23 cellular contexts compared by ENCODE assay signal in the genomic region with DNA sequence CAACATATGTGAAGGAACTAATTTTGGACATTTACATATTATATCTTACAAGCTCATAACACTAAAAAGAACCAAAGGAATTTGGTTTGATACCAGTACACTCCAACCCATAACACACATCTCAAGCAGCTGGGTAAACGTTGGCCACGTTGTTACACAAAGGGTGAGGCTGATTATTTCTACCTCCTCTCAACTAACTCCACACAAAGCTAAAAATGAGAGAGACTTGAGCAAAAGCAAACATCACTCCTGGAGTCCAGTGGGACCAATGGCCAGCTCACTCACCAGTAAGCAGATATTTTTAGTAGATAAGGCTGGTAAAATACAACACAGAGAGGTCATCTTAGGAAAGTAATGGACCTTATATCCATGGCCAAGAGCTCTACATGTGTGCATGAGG.
DNase-seq lines count a peak whose midpoint lies in the region; ATAC-seq and TF ChIP-seq lines count a peak whose summit lies in the region.
"Had no signal": no experiment of that assay in that cellular context is flagged by ENCODE, and none has a peak within 500 bp of the region (broad histone marks: within the 10 kb centered on the region; RNA-seq: fewer than 3 reads in every experiment).

No MANE protein-coding gene starts in this region.

- no peaks in the 10 kb centered on the region for H3K4me1 ChIP-seq in esophagus muscularis mucosa
- H3K4me1 ChIP-seq in upper lobe of left lung: peaks cover 0 to 4% (median 0%) of the 10 kb centered on the region in 4 donors

- TF ChIP-seq CTCF in esophagus muscularis mucosa (IDR thresholded peaks at IDR 0.05) (no peak), upper lobe of left lung (IDR thresholded peaks at IDR 0.05) (no peak)

- POLR2A ChIA-PET in naive thymus-derived CD8-positive, alpha-beta T cell (lab: Charles Lee): no interaction called here

- 74% methylated on average over 2 of the region's 2 CpGs for WGBS in esophagus muscularis mucosa
- 49 to 58% methylated on average over 2 of the region's 2 CpGs for WGBS in upper lobe of left lung, 2 donors

- peaks cover 0 to 3% (median 0%) of the 10 kb centered on the region in 5 donors for H3K27me3 Mint-ChIP-seq in naive thymus-derived CD8-positive, alpha-beta T cell

- H3K4me3 ChIP-seq in esophagus muscularis mucosa (no peak overlapping the region), upper lobe of left lung (no peak overlapping the region)
- H3K4me3 ChIP-seq: MG63, SK-N-MC had no signal

- no peaks in the 10 kb centered on the region for H3K36me3 Mint-ChIP-seq in naive thymus-derived CD8-positive, alpha-beta T cell
- H3K36me3 Mint-ChIP-seq: CD8-positive, alpha-beta memory T cell had no signal

- no peak for TF ChIP-seq EP300 in esophagus muscularis mucosa (IDR thresholded peaks at IDR 0.05)
- no peak for TF ChIP-seq EP300 in upper lobe of left lung (IDR thresholded peaks at IDR 0.05)

- H3K4me1 Mint-ChIP-seq in naive thymus-derived CD8-positive, alpha-beta T cell: no peaks in the 10 kb centered on the region
- H3K4me1 Mint-ChIP-seq: CD8-positive, alpha-beta memory T cell had no signal

- H3K9me3 ChIP-seq in esophagus muscularis mucosa (no peaks in the 10 kb centered on the region), upper lobe of left lung (no peaks in the 10 kb centered on the region)

- TF ChIP-seq POLR2A in esophagus muscularis mucosa (IDR thresholded peaks at IDR 0.05; ENCODE audit: low read depth): no peak
- no peak for TF ChIP-seq POLR2A in upper lobe of left lung (IDR thresholded peaks at IDR 0.05)

- H3K27ac ChIP-seq in esophagus muscularis mucosa (replicated peaks in 1 of 4) (no peak overlapping the region), upper lobe of left lung (no peak overlapping the region)
- H3K27ac ChIP-seq: C4-2B, SK-N-MC had no signal

- H3K27ac Mint-ChIP-seq in naive thymus-derived CD8-positive, alpha-beta T cell: no peak overlapping the region

- H3K4me3 Mint-ChIP-seq in naive thymus-derived CD8-positive, alpha-beta T cell: no peak overlapping the region

- H3K36me3 ChIP-seq in esophagus muscularis mucosa (no peaks in the 10 kb centered on the region), upper lobe of left lung (no peaks in the 10 kb centered on the region)
- H3K36me3 ChIP-seq: MG63 had no signal

- intact Hi-C loops in esophagus muscularis mucosa (cut with DNase I): no loop called here

- peak; percentile 13 to 29 for DNase-seq in SHP77 (lab: John Stamatoyannopoulos, UW)
- DNase-seq in SHP77 treated with DMSO at 0.1 percent for 48 hours (lab: John Stamatoyannopoulos, UW): no peak
- peak; percentile 29 for DNase-seq in NCI-H2196 treated with DMSO at 0.1 percent for 48 hours (lab: John Stamatoyannopoulos, UW; ENCODE audit: unreplicated experiment)
- peak; percentile 70 for DNase-seq in esophagus muscularis mucosa (ENCODE audit: extremely low spot score)
- DNase-seq in upper lobe of left lung: no peak
- no peak for DNase-seq in 8988T
- DNase-seq in NCI-H526 treated with DMSO at 0.1 percent for 48 hours (lab: John Stamatoyannopoulos, UW): no peak
- no peak for DNase-seq in naive thymus-derived CD8-positive, alpha-beta T cell
- DNase-seq: CD8-positive, alpha-beta memory T cell; DMS79; GOT3; MG63; NCI-H1436 treated with DMSO at 0.1 percent for 48 hours; NCI-H2081 treated with DMSO at 0.1 percent for 48 hours; NCI-H2171 treated with DMSO at 0.1 percent for 48 hours; NCI-H446 treated with DMSO at 0.1 percent for 48 hours; NCI-H69; OCI-M1; SW 1271 had no signal

- H3K27me3 ChIP-seq in esophagus muscularis mucosa (no peaks in the 10 kb centered on the region), upper lobe of left lung (no peaks in the 10 kb centered on the region)
- H3K27me3 ChIP-seq: MG63 had no signal

- ATAC-seq in upper lobe of left lung (ENCODE audit: low FRiP score in 2 of 2): peak; percentile 16 to 61
- no peak for ATAC-seq in naive thymus-derived CD8-positive, alpha-beta T cell
- ATAC-seq: HCT116, Right ventricle myocardium inferior had no signal

- no peaks in the 10 kb centered on the region for H3K9me3 Mint-ChIP-seq in naive thymus-derived CD8-positive, alpha-beta T cell
- H3K9me3 Mint-ChIP-seq: CD8-positive, alpha-beta memory T cell had no signal

Comparison
In these comparisons a context has a peak if more than half of its experiments do, and no peak if none do; other contexts are left out.
1. DNase-seq: peak in SHP77 (2 of 2), NCI-H2196 treated with DMSO at 0.1 percent for 48 hours (single experiment) and esophagus muscularis mucosa (single experiment); none in SHP77 treated with DMSO at 0.1 percent for 48 hours (single experiment), upper lobe of left lung (0 of 2), 8988T (single experiment), NCI-H526 treated with DMSO at 0.1 percent for 48 hours (single experiment) and naive thymus-derived CD8-positive, alpha-beta T cell (0 of 10).
2. ATAC-seq: peak in upper lobe of left lung (2 of 2); none in naive thymus-derived CD8-positive, alpha-beta T cell (0 of 2).